Comparison of ENCODE assay signal across 9 cellular contexts in genomic region chr1:186681136-186681535, GRCh38. TPM values are rescaled to one million over a fixed set of nuclear protein-coding genes. Genes with fewer than 3 reads are reported as not detected.
DNase-seq lines count a peak whose midpoint lies in the region; ATAC-seq and TF ChIP-seq lines count a peak whose summit lies in the region.
"Had no signal": no experiment of that assay in that cellular context is flagged by ENCODE, and none has a peak within 500 bp of the region (broad histone marks: within the 10 kb centered on the region; RNA-seq: fewer than 3 reads in every experiment).

No MANE protein-coding gene starts in this region.

- H3K27ac ChIP-seq in neuronal stem cell (replicated peaks; ENCODE audit: low read length): no peak overlapping the region

- no peak overlapping the region for H3K18ac ChIP-seq in neuronal stem cell (ENCODE audit: low read length)

- H3K9me3 Mint-ChIP-seq in Calu3 (ENCODE audit: low read depth, unreplicated experiment): no peaks in the 10 kb centered on the region

- H3K36me3 Mint-ChIP-seq in Calu3 (ENCODE audit: insufficient read depth, unreplicated experiment): peaks cover 40% of the 10 kb centered on the region

- H2AK5ac ChIP-seq in neuronal stem cell (ENCODE audit: low read depth, low read length): no peak overlapping the region

- H3K4me1 Mint-ChIP-seq in Calu3 (ENCODE audit: low read depth, unreplicated experiment): peaks cover 25% of the 10 kb centered on the region

- H2BK15ac ChIP-seq in neuronal stem cell (ENCODE audit: low read length): no peak overlapping the region

- H3K23ac ChIP-seq in neuronal stem cell (ENCODE audit: low read depth, low read length, poor library complexity): no peak overlapping the region

- H2AFZ ChIP-seq in neuronal stem cell (ENCODE audit: low read length): peak overlapping the region; percentile 87

- H2BK12ac ChIP-seq in neuronal stem cell (ENCODE audit: low read length): no peak overlapping the region

- WGBS in neuronal stem cell (ENCODE audit: extremely low coverage in 2 of 2, insufficient read length in 2 of 2, insufficient replicate concordance in 1 of 2), 2 donors: no CpG with 5 or more reads among the region's 9 CpGs

- H3K27me3 Mint-ChIP-seq in Calu3 (ENCODE audit: unreplicated experiment): no peaks in the 10 kb centered on the region

- BruUV-seq in Calu3 (replicated peaks; lab: Mats Ljungman, UMichigan): TSS peak; percentile 90

- no peak overlapping the region for H2BK120ac ChIP-seq in neuronal stem cell (ENCODE audit: low read depth, low read length)

- H3K9ac ChIP-seq in neuronal stem cell (ENCODE audit: low read depth, low read length, poor library complexity): no peak overlapping the region

- no peak overlapping the region for H2BK5ac ChIP-seq in neuronal stem cell (ENCODE audit: low read length)

- peaks cover 0 to 50% (median 12%) of the 10 kb centered on the region in 3 experiments for H3K27me3 ChIP-seq in neuronal stem cell (ENCODE audit: control insufficient read depth in 3 of 3, insufficient read depth in 3 of 3, low read depth in 1 of 3, low read length in 3 of 3)

- no peak overlapping the region for H4K91ac ChIP-seq in neuronal stem cell (ENCODE audit: low read depth, low read length, poor library complexity)

- no peak for DNase-seq in Calu3
- peak; percentile 74 for DNase-seq in OCI-M1 (lab: John Stamatoyannopoulos, UW)
- no peak for DNase-seq in epithelial cell of esophagus (ENCODE audit: low read depth)
- no peak for DNase-seq in neuronal stem cell (ENCODE audit: low spot score)
- DNase-seq in DMS 273 treated with DMSO at 0.1 percent for 48 hours (lab: John Stamatoyannopoulos, UW): no peak
- DNase-seq: NCI-H2029 treated with DMSO at 0.1 percent for 48 hours had no signal

- no peak for TF ChIP-seq CTCF in Calu3 (IDR thresholded peaks at IDR 0.05; ENCODE audit: unreplicated experiment)
- no peak for TF ChIP-seq CTCF in epithelial cell of esophagus (IDR thresholded peaks at IDR 0.05; ENCODE audit: insufficient read depth, low read depth, low read length, missing control alignments)

- no peak overlapping the region for H3K14ac ChIP-seq in neuronal stem cell (ENCODE audit: low read length)

- H3K4me2 ChIP-seq in neuronal stem cell (ENCODE audit: insufficient read depth, low read length, poor library complexity, severe bottlenecking): peak overlapping the region; percentile 68

- no peaks in the 10 kb centered on the region for H3K36me3 ChIP-seq in neuronal stem cell (replicated peaks in 1 of 2; ENCODE audit: control insufficient read depth in 2 of 2, insufficient read depth in 2 of 2, low read length in 2 of 2)

- intact Hi-C loops in Calu3 (cut with micrococcal nuclease; ENCODE audit: unreplicated experiment): loop anchor here (2.0 to 5.0 kb wide), 4 partner anchors 62 to 279 kb away; no protein-coding TSS in a partner anchor

- H3K9me3 ChIP-seq in neuronal stem cell (replicated peaks in 1 of 2; ENCODE audit: control insufficient read depth in 2 of 2, insufficient read depth in 1 of 2, low read depth in 1 of 2, low read length in 2 of 2): no peaks in the 10 kb centered on the region

- no peak overlapping the region for H3K4ac ChIP-seq in neuronal stem cell (ENCODE audit: low read length)

- no peaks in the 10 kb centered on the region for H3K4me1 ChIP-seq in neuronal stem cell (ENCODE audit: control insufficient read depth in 2 of 2, insufficient read depth in 1 of 2, low read depth in 1 of 2, low read length in 2 of 2)

- no peaks in the 10 kb centered on the region for H3K79me1 ChIP-seq in neuronal stem cell (ENCODE audit: low read depth, low read length)

- CTCF ChIA-PET in Calu3 (lab: Charles Lee): interaction anchor here (1.0 to 4.3 kb wide), 5 partner anchors 57 to 199 kb away, joined by 3 to 28 read pairs (median 5); no protein-coding TSS in a partner anchor

- H4K8ac ChIP-seq in neuronal stem cell (ENCODE audit: low read depth, low read length): no peak overlapping the region

- no peak for ATAC-seq in GM18520 (IDR thresholded peaks at IDR 0.05; ENCODE audit: unreplicated experiment)
- ATAC-seq in activated CD4-positive, CD25-positive, alpha-beta regulatory T cell treated with anti-CD3 and anti-CD28 coated beads, Interleukin-2, amount 50 U/mL, for 24 hours: no peak
- no peak for ATAC-seq in GM21737 (IDR thresholded peaks at IDR 0.05; ENCODE audit: unreplicated experiment)

- peak overlapping the region; percentile 82 for H3K4me3 Mint-ChIP-seq in Calu3 (ENCODE audit: low read depth, unreplicated experiment)

- H3K27ac Mint-ChIP-seq in Calu3 (ENCODE audit: unreplicated experiment): peak overlapping the region; percentile 82

- peak overlapping the region; percentile 80 for H3K4me3 ChIP-seq in epithelial cell of esophagus (ENCODE audit: low read length)
- no peak overlapping the region for H3K4me3 ChIP-seq in neuronal stem cell (ENCODE audit: low read length in 2 of 2)

RNA-seq across cellular contexts. Expression of gene PTGS2, which starts 0.9 kb away (rescaled TPM):
- 64.2 and 78.2 TPM in 2 replicates for total RNA-seq in Calu3 (2022)
- 0.01 TPM for polyA plus RNA-seq in neuronal stem cell (2013, experiment 1 of 2)
- polyA plus RNA-seq in neuronal stem cell (2013, experiment 2 of 2): under 0.01 TPM
